ENCODE assay signal across 8 cellular contexts in the genomic region with DNA sequence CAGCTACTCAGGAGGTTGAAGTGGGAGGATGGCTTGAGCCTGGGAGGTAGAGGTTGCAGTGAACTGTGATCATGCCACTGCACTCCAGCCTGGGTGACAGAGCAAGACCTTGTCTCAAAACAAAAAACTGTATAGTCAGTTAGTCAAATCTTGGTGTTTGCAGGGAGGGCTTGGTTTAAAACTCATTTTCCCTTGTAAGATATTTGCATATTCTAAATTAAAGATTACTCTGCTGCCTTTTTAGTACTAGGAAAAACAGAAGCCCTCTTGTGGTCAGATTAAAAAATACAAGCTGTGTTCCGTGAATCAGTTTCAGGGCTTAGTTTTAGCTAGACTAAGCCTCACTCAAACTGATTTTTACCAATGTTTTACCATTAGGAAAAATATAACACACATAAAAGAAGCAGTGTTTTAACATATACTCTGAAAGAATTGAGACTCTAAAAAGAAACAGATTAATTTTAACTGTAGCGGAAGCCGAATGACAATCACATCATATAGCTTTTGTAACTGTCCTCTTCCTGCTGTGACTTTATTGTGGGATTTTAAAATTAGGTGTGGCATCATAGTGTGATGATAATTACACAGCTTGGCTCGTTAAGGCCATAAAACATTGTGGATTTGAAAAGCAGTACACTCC.
DNase-seq lines count a peak whose midpoint lies in the region; ATAC-seq and TF ChIP-seq lines count a peak whose summit lies in the region.

No MANE protein-coding gene starts in this region.

- peak; percentile 65 for ATAC-seq in HG02571 (IDR thresholded peaks at IDR 0.05; ENCODE audit: unreplicated experiment)

- H3K4me1 Mint-ChIP-seq in mesothelial cell of epicardium = peaks cover 8% of the 10 kb centered on the region

- H3K9me3 ChIP-seq in breast epithelium = no peaks in the 10 kb centered on the region

- no peaks in the 10 kb centered on the region for H3K27me3 Mint-ChIP-seq in mesothelial cell of epicardium (ENCODE audit: low read depth)

- no peak for TF ChIP-seq POLR2A in breast epithelium (IDR thresholded peaks at IDR 0.05)

- intact Hi-C loops in breast epithelium (cut with DNase I; ENCODE audit: low total_unique reads) = no loop called here

- H3K4me3 ChIP-seq in breast epithelium = no peak overlapping the region

- H3K9me3 Mint-ChIP-seq in mesothelial cell of epicardium = no peaks in the 10 kb centered on the region

- H3K4me3 Mint-ChIP-seq in mesothelial cell of epicardium = no peak overlapping the region

- H3K4me1 ChIP-seq in breast epithelium = no peaks in the 10 kb centered on the region

- no peak overlapping the region for H3K27ac ChIP-seq in breast epithelium

- H3K27ac Mint-ChIP-seq in mesothelial cell of epicardium = no peak overlapping the region

- DNase-seq in NCI-H2029 treated with DMSO at 0.1 percent for 48 hours (lab: John Stamatoyannopoulos, UW) (peak; percentile 36), NCI-H2029 (lab: John Stamatoyannopoulos, UW) (no peak), NCI-H2171 (lab: John Stamatoyannopoulos, UW) (peak; percentile 15), breast epithelium (ENCODE audit: low spot score in 2 of 2) (no peak), mesothelial cell of epicardium (ENCODE audit: low spot score in 2 of 2, unreplicated experiment in 2 of 2) (no peak), islet precursor cell (no peak), NCI-H1436 treated with DMSO at 0.1 percent for 48 hours (lab: John Stamatoyannopoulos, UW) (no peak)

- no peaks in the 10 kb centered on the region for H3K36me3 Mint-ChIP-seq in mesothelial cell of epicardium

- no peaks in the 10 kb centered on the region for H3K36me3 ChIP-seq in breast epithelium

- peak; percentile 60 to 71 (median 65) for TF ChIP-seq CTCF in breast epithelium (IDR thresholded peaks at IDR 0.05)
- TF ChIP-seq CTCF in mesothelial cell of epicardium (IDR thresholded peaks at IDR 0.05; ENCODE audit: unreplicated experiment) = peak; percentile 88

- H3K27me3 ChIP-seq in breast epithelium = no peaks in the 10 kb centered on the region

Comparison
In these comparisons a context has a peak if more than half of its experiments do, and no peak if none do; other contexts are left out.
1. DNase-seq: peak in NCI-H2029 treated with DMSO at 0.1 percent for 48 hours (single experiment) and NCI-H2171 (single experiment); none in NCI-H2029 (single experiment), breast epithelium (0 of 2), mesothelial cell of epicardium (0 of 2), islet precursor cell (single experiment) and NCI-H1436 treated with DMSO at 0.1 percent for 48 hours (single experiment).